33 cellular contexts compared by ENCODE assay signal in genomic region chr5:141032626-141033025, GRCh38. TPM values are rescaled to one million over a fixed set of nuclear protein-coding genes. Genes with fewer than 3 reads are reported as not detected.
"Had no signal": no experiment of that assay in that cellular context is flagged by ENCODE, and none has a peak within 500 bp of the region (broad histone marks: within the 10 kb centered on the region; RNA-seq: fewer than 3 reads in every experiment).

No MANE protein-coding gene starts in this region.

- H3K9me3 ChIP-seq: ascending aorta had no signal

- H3K4me1 Mint-ChIP-seq: activated CD4-positive, alpha-beta T cell treated with anti-CD3 and anti-CD28 coated beads, Interleukin-2, amount 10 ng/mL, durations not matched to agents 24 days and 14 days; activated naive CD4-positive, alpha-beta T cell treated with anti-CD3 and anti-CD28 coated beads, Interleukin-2, amount 50 U/mL, for 24 hours; activated naive CD8-positive, alpha-beta T cell treated with anti-CD3 and anti-CD28 coated beads, Interleukin-2, amount 10 ng/mL, durations not matched to agents 7 days and 5 days; central memory CD8-positive, alpha-beta T cell; T-cell; T-helper 17 cell had no signal

- H3K27ac ChIP-seq: ascending aorta, cardiac muscle cell, WERI-Rb-1 had no signal

- H3K27ac Mint-ChIP-seq: activated CD4-positive, alpha-beta T cell treated with anti-CD3 and anti-CD28 coated beads, Interleukin-2, amount 10 ng/mL, durations not matched to agents 24 days and 14 days; activated CD8-positive, alpha-beta T cell treated with anti-CD3 and anti-CD28 coated beads for 36 hours; activated naive CD4-positive, alpha-beta T cell treated with anti-CD3 and anti-CD28 coated beads, Interleukin-2, amount 50 U/mL, for 24 hours; activated naive CD8-positive, alpha-beta T cell treated with anti-CD3 and anti-CD28 coated beads, Interleukin-2, amount 10 ng/mL, durations not matched to agents 7 days and 5 days; activated T-helper 2 cell treated with anti-CD3 and anti-CD28 coated beads, Interferon-gamma antibody, Interleukin-2, Interleukin-4, amounts not matched to agents 10 μg/mL and 5 μg/mL and 100 μg/mL, durations not matched to agents 14 hours and 24 hours and 36 hours; T-cell; T-helper 17 cell had no signal

- H3K27me3 Mint-ChIP-seq: activated CD4-positive, alpha-beta T cell treated with anti-CD3 and anti-CD28 coated beads, Interleukin-2, amount 10 ng/mL, durations not matched to agents 24 days and 14 days; activated naive CD8-positive, alpha-beta T cell treated with anti-CD3 and anti-CD28 coated beads, Interleukin-2, amount 10 ng/mL, durations not matched to agents 7 days and 5 days had no signal

- DNase-seq: activated CD4-positive, alpha-beta T cell treated with anti-CD3 and anti-CD28 coated beads, Interleukin-2, amount 10 ng/mL, durations not matched to agents 24 days and 14 days; activated CD4-positive, alpha-beta T cell treated with anti-CD3 and anti-CD28 coated beads, Interleukin-2, amount 50 U/mL, for 4 hours; activated CD8-positive, alpha-beta T cell treated with anti-CD3 and anti-CD28 coated beads for 36 hours; activated gamma-delta T cell; activated naive CD4-positive, alpha-beta T cell treated with Interleukin-2 at 50 U/mL for 16 hours; activated naive CD8-positive, alpha-beta T cell treated with anti-CD3 and anti-CD28 coated beads, Interleukin-2, amount 10 ng/mL, durations not matched to agents 7 days and 5 days; activated T-cell treated with anti-CD3 and anti-CD28 coated beads, Interleukin-2, amount 50 U/mL, for 1 hour; amygdala; Karpas-422; KBM-7; NCI-H1105; NCI-H1417 treated with DMSO at 0.1 percent for 48 hours; NCI-H187 treated with DMSO at 0.1 percent for 48 hours; NCI-H2081; NCI-H2171 treated with DMSO at 0.1 percent for 48 hours; NCI-H2227 treated with DMSO at 0.1 percent for 48 hours; NCI-H446 treated with DMSO at 0.1 percent for 48 hours; NCI-H524; SIG-M5; T-cell; T-helper 17 cell; T-helper 9 cell; WERI-Rb-1 had no signal

- H3K4me3 ChIP-seq: ascending aorta, cardiac muscle cell had no signal

- H3K36me3 Mint-ChIP-seq: activated naive CD4-positive, alpha-beta T cell treated with anti-CD3 and anti-CD28 coated beads, Interleukin-2, amount 50 U/mL, for 24 hours; activated naive CD8-positive, alpha-beta T cell treated with anti-CD3 and anti-CD28 coated beads, Interleukin-2, amount 10 ng/mL, durations not matched to agents 7 days and 5 days; T-cell had no signal

- H3K4me3 Mint-ChIP-seq: activated CD4-positive, alpha-beta T cell treated with anti-CD3 and anti-CD28 coated beads, Interleukin-2, amount 10 ng/mL, durations not matched to agents 24 days and 14 days; activated CD8-positive, alpha-beta T cell treated with anti-CD3 and anti-CD28 coated beads for 36 hours; activated naive CD4-positive, alpha-beta T cell treated with anti-CD3 and anti-CD28 coated beads, Interleukin-2, amount 50 U/mL, for 24 hours; activated naive CD8-positive, alpha-beta T cell treated with anti-CD3 and anti-CD28 coated beads, Interleukin-2, amount 10 ng/mL, durations not matched to agents 7 days and 5 days; central memory CD8-positive, alpha-beta T cell; T-cell; T-helper 17 cell had no signal

- H3K4me1 ChIP-seq: ascending aorta had no signal

- H3K36me3 ChIP-seq: ascending aorta, cardiac muscle cell, WERI-Rb-1 had no signal

- H3K27me3 ChIP-seq: ascending aorta, cardiac muscle cell had no signal

- H3K9me3 Mint-ChIP-seq: activated CD4-positive, alpha-beta T cell treated with anti-CD3 and anti-CD28 coated beads, Interleukin-2, amount 10 ng/mL, durations not matched to agents 24 days and 14 days; activated CD8-positive, alpha-beta T cell treated with anti-CD3 and anti-CD28 coated beads for 36 hours; activated naive CD4-positive, alpha-beta T cell treated with anti-CD3 and anti-CD28 coated beads, Interleukin-2, amount 50 U/mL, for 24 hours; activated naive CD8-positive, alpha-beta T cell treated with anti-CD3 and anti-CD28 coated beads, Interleukin-2, amount 10 ng/mL, durations not matched to agents 7 days and 5 days; activated T-helper 2 cell treated with anti-CD3 and anti-CD28 coated beads, Interferon-gamma antibody, Interleukin-2, Interleukin-4, amounts not matched to agents 10 μg/mL and 5 μg/mL and 100 μg/mL, durations not matched to agents 14 hours and 24 hours and 36 hours; central memory CD8-positive, alpha-beta T cell had no signal

RNA-seq across cellular contexts. Expression of gene PCDHB1, which starts 18.5 kb away (rescaled TPM):
- total RNA-seq: activated CD4-positive, alpha-beta T cell treated with anti-CD3 and anti-CD28 coated beads, Interleukin-2, amount 10 ng/mL, durations not matched to agents 24 days and 14 days; activated CD8-positive, alpha-beta memory T cell treated with anti-CD3 and anti-CD28 coated beads for 36 hours; activated CD8-positive, alpha-beta T cell treated with anti-CD3 and anti-CD28 coated beads for 36 hours; activated naive CD8-positive, alpha-beta T cell treated with anti-CD3 and anti-CD28 coated beads, Interleukin-2, amount 10 ng/mL, durations not matched to agents 7 days and 5 days; activated T-helper 2 cell treated with anti-CD3 and anti-CD28 coated beads, Interferon-gamma antibody, Interleukin-2, Interleukin-4, amounts not matched to agents 10 μg/mL and 5 μg/mL and 100 μg/mL, durations not matched to agents 14 hours and 24 hours and 36 hours; ascending aorta; MCF 10A; Right ventricle myocardium inferior; RPMI7951; SK-MEL-5; T-cell; T-helper 17 cell had no signal
- polyA plus RNA-seq: cardiac muscle cell had no signal
